17 cellular contexts compared by ENCODE assay signal in the genomic region with DNA sequence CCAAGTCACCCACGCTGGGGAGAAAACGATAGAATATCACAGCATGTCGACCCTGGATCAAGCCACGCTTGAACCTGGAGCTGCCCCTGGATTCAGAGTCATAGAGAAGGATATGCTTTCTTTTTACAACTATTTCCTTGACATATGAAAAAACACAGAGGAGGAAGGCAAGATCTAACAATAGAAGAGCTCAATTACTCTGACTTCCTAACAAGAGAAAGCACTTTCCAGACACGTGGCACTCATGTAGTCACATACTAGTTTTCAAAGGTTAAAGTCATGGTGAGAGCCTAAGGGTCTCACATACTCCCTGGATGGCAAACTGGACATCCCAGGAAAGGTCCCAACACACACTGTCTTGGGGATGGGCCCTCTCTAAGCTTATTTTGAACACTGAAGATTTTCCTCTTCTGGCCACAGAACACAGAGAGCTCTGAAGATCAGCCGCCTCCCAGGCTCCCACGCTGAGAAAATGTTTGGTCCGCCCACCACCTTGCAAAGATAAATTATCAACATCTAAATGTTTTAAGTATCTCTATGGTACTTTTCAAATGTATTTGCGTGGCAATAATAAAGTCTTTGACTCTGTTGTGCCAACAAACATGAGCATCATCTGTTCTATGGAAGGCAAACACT. TPM values are rescaled to one million over a fixed set of nuclear protein-coding genes. Genes with fewer than 3 reads are reported as not detected.
DNase-seq lines count a peak whose midpoint lies in the region; ATAC-seq and TF ChIP-seq lines count a peak whose summit lies in the region.
"Had no signal": no experiment of that assay in that cellular context is flagged by ENCODE, and none has a peak within 500 bp of the region (broad histone marks: within the 10 kb centered on the region; RNA-seq: fewer than 3 reads in every experiment).

No MANE protein-coding gene starts in this region.

- H3K9ac ChIP-seq in liver (ENCODE audit: low read depth in 1 of 2, low read length in 2 of 2): no peak overlapping the region
- H3K9ac ChIP-seq in fibroblast of lung (ENCODE audit: insufficient read depth, low read length): peak overlapping the region; percentile 32

- H3K9me3 ChIP-seq in liver (ENCODE audit: control insufficient read depth in 4 of 4, low read length in 3 of 4): peaks cover 0 to 6% (median 0%) of the 10 kb centered on the region in 4 donors
- no peaks in the 10 kb centered on the region for H3K9me3 ChIP-seq in right lobe of liver
- no peaks in the 10 kb centered on the region for H3K9me3 ChIP-seq in fibroblast of lung (ENCODE audit: control insufficient read depth, insufficient read depth, low read depth, low read length)
- no peaks in the 10 kb centered on the region for H3K9me3 ChIP-seq in sigmoid colon
- no peaks in the 10 kb centered on the region for H3K9me3 ChIP-seq in thyroid gland

- no peak for TF ChIP-seq EP300 in sigmoid colon (IDR thresholded peaks at IDR 0.05)

- no peaks in the 10 kb centered on the region for H4K20me1 ChIP-seq in fibroblast of lung (ENCODE audit: control insufficient read depth, extremely low read depth, insufficient read depth, low read length)

- H3K4me1 ChIP-seq in liver (ENCODE audit: control insufficient read depth in 4 of 4, insufficient read depth in 4 of 4, low read length in 3 of 4) (peaks cover 0 to 3% (median 1%) of the 10 kb centered on the region in 4 donors), right lobe of liver (peaks cover 0 to 9% (median 0%) of the 10 kb centered on the region in 4 donors), fibroblast of lung (ENCODE audit: control insufficient read depth, extremely low read depth, insufficient read depth, low read length) (peaks cover 33% of the 10 kb centered on the region), sigmoid colon (peaks cover 0 to 75% (median 64%) of the 10 kb centered on the region in 4 donors), thyroid gland (peaks cover 3 to 16% of the 10 kb centered on the region in 2 donors)

- DNase-seq in right lobe of liver: no peak
- no peak for DNase-seq in fibroblast of lung (ENCODE audit: low read depth in 2 of 2)
- no peak for DNase-seq in sigmoid colon
- DNase-seq in amygdala (lab: John Stamatoyannopoulos, UW): no peak
- DNase-seq in thyroid gland: no peak
- no peak for DNase-seq in C1 segment of cervical spinal cord (lab: John Stamatoyannopoulos, UW)
- no peak for DNase-seq in activated gamma-delta T cell (lab: John Stamatoyannopoulos, UW)
- DNase-seq: anterior cingulate cortex; COR-L47; Karpas-422; NCI-H1694 treated with DMSO at 0.1 percent for 48 hours; NCI-H510A; small intestine; stimulated activated naive B cell treated with anti-CD40 and anti-IgM and Interleukin-4, amounts not matched to agents 10 μg/mL and 1 μg/mL and 100 μg/mL, for 72 hours had no signal

- no peak overlapping the region for H2AFZ ChIP-seq in fibroblast of lung (ENCODE audit: low read length)

- intact Hi-C loops in right lobe of liver (cut with DNase I): no loop called here
- intact Hi-C loops in sigmoid colon (cut with DNase I): no loop called here
- intact Hi-C loops in thyroid gland (cut with DNase I): no loop called here

- 75% methylated on average over 9 of the region's 9 CpGs for WGBS in liver
- 60% methylated on average over 9 of the region's 9 CpGs for WGBS in right lobe of liver (ENCODE audit: insufficient coverage, low coverage, low lambda C conversion rate, missing lambda C conversion rate)
- 81 to 84% methylated on average over 9 of the region's 9 CpGs for WGBS in sigmoid colon, 2 donors
- 88 to 91% methylated on average over 9 of the region's 9 CpGs for WGBS in thyroid gland, 2 donors

- H3K27ac ChIP-seq in liver (ENCODE audit: low read depth in 1 of 2, low read length in 2 of 2) (peak overlapping the region; percentile 33 to 48), right lobe of liver (peak overlapping the region in 1 of 3 donors; percentile 47), fibroblast of lung (ENCODE audit: insufficient read depth, low read length) (peak overlapping the region; percentile 46), sigmoid colon (peak overlapping the region; percentile 43 to 100 (median 99)), thyroid gland (no peak overlapping the region)

- H3K36me3 ChIP-seq in liver (ENCODE audit: control insufficient read depth in 4 of 4, insufficient read depth in 3 of 4, low read depth in 1 of 4, low read length in 3 of 4): no peaks in the 10 kb centered on the region
- H3K36me3 ChIP-seq in right lobe of liver: no peaks in the 10 kb centered on the region
- peaks cover 2% of the 10 kb centered on the region for H3K36me3 ChIP-seq in fibroblast of lung (ENCODE audit: control insufficient read depth, insufficient read depth, low read length)
- no peaks in the 10 kb centered on the region for H3K36me3 ChIP-seq in sigmoid colon
- H3K36me3 ChIP-seq in thyroid gland: no peaks in the 10 kb centered on the region

- ATAC-seq in right lobe of liver: no peak
- ATAC-seq: activated CD8-positive, alpha-beta T cell treated with anti-CD3 and anti-CD28 coated beads, Interleukin-2, amount 10 ng/mL, durations not matched to agents 7 days and 5 days; stimulated activated naive B cell treated with anti-CD40 and anti-IgM and Interleukin-4, amounts not matched to agents 10 μg/mL and 1 μg/mL and 100 μg/mL, for 72 hours had no signal

- H3K4me3 ChIP-seq in liver (ENCODE audit: low read depth in 1 of 3, low read length in 3 of 3): no peak overlapping the region
- H3K4me3 ChIP-seq in right lobe of liver: no peak overlapping the region
- H3K4me3 ChIP-seq in fibroblast of lung (replicated peaks in 1 of 4; ENCODE audit: control extremely low read depth in 1 of 4, insufficient read depth in 1 of 4, low read depth in 3 of 4, low read length in 4 of 4): no peak overlapping the region
- no peak overlapping the region for H3K4me3 ChIP-seq in sigmoid colon
- no peak overlapping the region for H3K4me3 ChIP-seq in thyroid gland (replicated peaks in 1 of 3)
- H3K4me3 ChIP-seq: dorsolateral prefrontal cortex had no signal

- H3K79me2 ChIP-seq in fibroblast of lung (ENCODE audit: control insufficient read depth, insufficient read depth, low read length): peaks cover 74% of the 10 kb centered on the region

- TF ChIP-seq RAD21 in liver (IDR thresholded peaks at IDR 0.05): no peak

- no peaks in the 10 kb centered on the region for H3K27me3 ChIP-seq in liver (ENCODE audit: control insufficient read depth in 4 of 4, insufficient read depth in 4 of 4, low read length in 3 of 4)
- H3K27me3 ChIP-seq in right lobe of liver: no peaks in the 10 kb centered on the region
- H3K27me3 ChIP-seq in fibroblast of lung (ENCODE audit: control insufficient read depth, insufficient read depth, low read length): no peaks in the 10 kb centered on the region
- no peaks in the 10 kb centered on the region for H3K27me3 ChIP-seq in sigmoid colon
- no peaks in the 10 kb centered on the region for H3K27me3 ChIP-seq in thyroid gland

- no peak for TF ChIP-seq POLR2A in right lobe of liver (IDR thresholded peaks at IDR 0.05)
- TF ChIP-seq POLR2A in sigmoid colon (IDR thresholded peaks at IDR 0.05): no peak
- no peak for TF ChIP-seq POLR2A in thyroid gland (IDR thresholded peaks at IDR 0.05)

- no peak for TF ChIP-seq CTCF in liver (IDR thresholded peaks at IDR 0.05; ENCODE audit: low read depth, low read length, missing input control)
- TF ChIP-seq CTCF in right lobe of liver (IDR thresholded peaks at IDR 0.05): no peak
- no peak for TF ChIP-seq CTCF in fibroblast of lung (conservative IDR thresholded peaks at IDR 0.05 in 1 of 2, IDR thresholded peaks at IDR 0.05 in 1 of 2; ENCODE audit: low read depth in 1 of 2, low read length in 2 of 2)
- no peak for TF ChIP-seq CTCF in sigmoid colon (IDR thresholded peaks at IDR 0.05)
- no peak for TF ChIP-seq CTCF in thyroid gland (IDR thresholded peaks at IDR 0.05)

- no peak overlapping the region for H3K4me2 ChIP-seq in fibroblast of lung (ENCODE audit: extremely low read depth, insufficient read depth, low read length)

TF ChIP-seq in liver, 16 proteins besides CTCF, POLR2A, EP300 and RAD21 (continues in another document):
- TF ChIP-seq NR2F2 (IDR thresholded peaks at IDR 0.05) (no peak), HNF4A (conservative IDR thresholded peaks at IDR 0.05) (no peak), JUND (IDR thresholded peaks at IDR 0.05) (no peak), YY1 (IDR thresholded peaks at IDR 0.05) (no peak), FOXA2 (IDR thresholded peaks at IDR 0.05) (no peak), FOXA1 (IDR thresholded peaks at IDR 0.05) (no peak), HNF4G (IDR thresholded peaks at IDR 0.05) (no peak)
- TF ChIP-seq, protein P1, sequence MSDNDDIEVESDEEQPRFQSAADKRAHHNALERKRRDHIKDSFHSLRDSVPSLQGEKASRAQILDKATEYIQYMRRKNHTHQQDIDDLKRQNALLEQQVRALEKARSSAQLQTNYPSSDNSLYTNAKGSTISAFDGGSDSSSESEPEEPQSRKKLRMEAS (IDR thresholded peaks at IDR 0.05): no peak
- TF ChIP-seq, protein P2, sequence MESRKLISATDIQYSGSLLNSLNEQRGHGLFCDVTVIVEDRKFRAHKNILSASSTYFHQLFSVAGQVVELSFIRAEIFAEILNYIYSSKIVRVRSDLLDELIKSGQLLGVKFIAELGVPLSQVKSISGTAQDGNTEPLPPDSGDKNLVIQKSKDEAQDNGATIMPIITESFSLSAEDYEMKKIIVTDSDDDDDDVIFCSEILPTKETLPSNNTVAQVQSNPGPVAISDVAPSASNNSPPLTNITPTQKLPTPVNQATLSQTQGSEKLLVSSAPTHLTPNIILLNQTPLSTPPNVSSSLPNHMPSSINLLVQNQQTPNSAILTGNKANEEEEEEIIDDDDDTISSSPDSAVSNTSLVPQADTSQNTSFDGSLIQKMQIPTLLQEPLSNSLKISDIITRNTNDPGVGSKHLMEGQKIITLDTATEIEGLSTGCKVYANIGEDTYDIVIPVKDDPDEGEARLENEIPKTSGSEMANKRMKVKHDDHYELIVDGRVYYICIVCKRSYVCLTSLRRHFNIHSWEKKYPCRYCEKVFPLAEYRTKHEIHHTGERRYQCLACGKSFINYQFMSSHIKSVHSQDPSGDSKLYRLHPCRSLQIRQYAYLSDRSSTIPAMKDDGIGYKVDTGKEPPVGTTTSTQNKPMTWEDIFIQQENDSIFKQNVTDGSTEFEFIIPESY (IDR thresholded peaks at IDR 0.05): no peak
- TF ChIP-seq, protein P3, sequence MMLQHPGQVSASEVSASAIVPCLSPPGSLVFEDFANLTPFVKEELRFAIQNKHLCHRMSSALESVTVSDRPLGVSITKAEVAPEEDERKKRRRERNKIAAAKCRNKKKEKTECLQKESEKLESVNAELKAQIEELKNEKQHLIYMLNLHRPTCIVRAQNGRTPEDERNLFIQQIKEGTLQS (IDR thresholded peaks at IDR 0.05): no peak

RNA-seq across cellular contexts. Expression of a gene that starts 4.9 kb away (rescaled TPM):
- total RNA-seq in liver: 10 to 100 TPM; 19.1 to 21.5 TPM
- polyA plus RNA-seq in liver: 10 to 100 TPM in 1 of 2 donors, 1 to 10 TPM in 1; 4.2 to 14.7 TPM
- total RNA-seq in right lobe of liver: 10 to 100 TPM in 3 of 6 experiments, 1 to 10 TPM in 3; 5.5 to 21.0 (median 11.4) TPM
- total RNA-seq in fibroblast of lung: 111 and 153 TPM in 2 replicates
- polyA plus RNA-seq in fibroblast of lung: 160 and 298 TPM in 2 replicates
- 135 and 343 TPM in 2 replicates for polyA plus RNA-seq in fibroblast of lung (2012)
- 231 and 511 TPM in 2 replicates for polyA minus RNA-seq in fibroblast of lung (ENCODE audit: low replicate concordance)
- 100 to 1,000 TPM in 1 of 4 donors, 10 to 100 TPM in 3; 34.4 to 126 (median 48.3) TPM for total RNA-seq in sigmoid colon
- polyA plus RNA-seq in sigmoid colon: 10 to 100 TPM in 1 of 3 donors, 1 to 10 TPM in 2; 1.2 to 13.6 (median 1.8) TPM
- total RNA-seq in thyroid gland: 10 to 100 TPM in 3 of 4 donors, 1 to 10 TPM in 1; 6.9 to 17.3 (median 13.6) TPM

Comparison
In these comparisons a context has a peak if more than half of its experiments do, and no peak if none do; other contexts are left out.
1. H3K27ac ChIP-seq: peak in liver (2 of 2), fibroblast of lung (single experiment) and sigmoid colon (4 of 4); none in thyroid gland (0 of 3).